Comparison of ENCODE assay signal across 24 cellular contexts in genomic region chr7:83693281-83693680, GRCh38. TPM values are rescaled to one million over a fixed set of nuclear protein-coding genes. Genes with fewer than 3 reads are reported as not detected.
"Had no signal": no experiment of that assay in that cellular context is flagged by ENCODE, and none has a peak within 500 bp of the region (broad histone marks: within the 10 kb centered on the region; RNA-seq: fewer than 3 reads in every experiment).

No MANE protein-coding gene starts in this region.

- H3K4me1 ChIP-seq: SJSA1 had no signal

- H3K9ac ChIP-seq: KMS-11 had no signal

- H3K27me3 ChIP-seq: SJSA1 had no signal

- H3K27me3 Mint-ChIP-seq: IgD-negative memory B cell had no signal

- H3K4me3 Mint-ChIP-seq: IgD-negative memory B cell had no signal

- FAIRE-seq: K562, RCC 7860 had no signal

- H3K27ac ChIP-seq: KMS-11, SJSA1, SK-N-MC had no signal

- DNase-seq: Kasumi-1, MM.1S, NCI-H1092 treated with DMSO at 0.1 percent for 48 hours, NCI-H1436, NCI-H187, NCI-H2029, NCI-H2081 treated with DMSO at 0.1 percent for 48 hours, NCI-H2171, NCI-H226, NCI-H446, NCI-H510A, NCI-H524 treated with DMSO at 0.1 percent for 48 hours, NCI-H69, NCI-H774, Right ventricle myocardium superior, RPMI8226, SIG-M5 had no signal

- H3K36me3 Mint-ChIP-seq: IgD-negative memory B cell had no signal

- ATAC-seq: K562 had no signal

- H3K36me3 ChIP-seq: SJSA1 had no signal

- H3K4me3 ChIP-seq: K562, SJSA1, SK-N-MC had no signal

- H3K4me1 Mint-ChIP-seq: IgD-negative memory B cell had no signal

- H3K4me2 ChIP-seq: KMS-11 had no signal

- H3K9me3 ChIP-seq: SJSA1 had no signal

- H3K27ac Mint-ChIP-seq: IgD-negative memory B cell had no signal

RNA-seq across cellular contexts. Expression of gene SEMA3E, which starts 44.3 kb away (rescaled TPM):
- total RNA-seq: M059J had no signal
- polyA plus RNA-seq: IgD-negative memory B cell had no signal
